In genomic region chr9:35042081-35042604, GRCh38 we compare ENCODE assay signal across 12 cellular contexts. TPM values are rescaled to one million over a fixed set of nuclear protein-coding genes. Genes with fewer than 3 reads are reported as not detected.
DNase-seq lines count a peak whose midpoint lies in the region; ATAC-seq lines count a peak whose summit lies in the region.
"Had no signal": no experiment of that assay in that cellular context is flagged by ENCODE, and none has a peak within 500 bp of the region (broad histone marks: within the 10 kb centered on the region; RNA-seq: fewer than 3 reads in every experiment).

No MANE protein-coding gene starts in this region.

- no peak overlapping the region for H3K4me3 Mint-ChIP-seq in CD4-positive, alpha-beta memory T cell
- H3K4me3 Mint-ChIP-seq: effector memory CD8-positive, alpha-beta T cell had no signal

- intact Hi-C loops in CD4-positive, alpha-beta memory T cell (cut with micrococcal nuclease) = no loop called here

- no peak for DNase-seq in CD4-positive, alpha-beta memory T cell
- DNase-seq in LHCN-M2 (ENCODE audit: low read depth) = peak; percentile 50
- DNase-seq in amniotic epithelial cell (ENCODE audit: low read depth) = peak; percentile 67
- DNase-seq in kidney tubule cell (ENCODE audit: low spot score) = peak; percentile 77
- DNase-seq in COLO668 (lab: John Stamatoyannopoulos, UW; ENCODE audit: unreplicated experiment) = no peak
- no peak for DNase-seq in DMS114 treated with DMSO at 0.1 percent for 48 hours (lab: John Stamatoyannopoulos, UW; ENCODE audit: unreplicated experiment)
- DNase-seq: effector memory CD8-positive, alpha-beta T cell; naive B cell; transverse colon had no signal

- POLR2A ChIA-PET in CD4-positive, alpha-beta memory T cell (lab: Charles Lee; ENCODE audit: partially characterized antibody) = interaction anchor here (0.7 to 1.2 kb wide), 3 partner anchors 9 to 61 kb away, joined by 3 read pairs; partner anchors contain the start of genes STOML2 and VCP

- H3K9me3 ChIP-seq in CD4-positive, alpha-beta memory T cell (ENCODE audit: control insufficient read depth in 1 of 2, low read length in 2 of 2) = no peaks in the 10 kb centered on the region
- H3K9me3 ChIP-seq: transverse colon had no signal

- no peaks in the 10 kb centered on the region for H3K27me3 ChIP-seq in CD4-positive, alpha-beta memory T cell (ENCODE audit: insufficient read depth, low read length)
- H3K27me3 ChIP-seq: transverse colon had no signal

- peaks cover 0 to 6% (median 0%) of the 10 kb centered on the region in 4 donors for H3K4me1 Mint-ChIP-seq in CD4-positive, alpha-beta memory T cell

- ATAC-seq in HG03460 (IDR thresholded peaks at IDR 0.05; ENCODE audit: unreplicated experiment) (no peak), HG03025 (IDR thresholded peaks at IDR 0.05; ENCODE audit: low FRiP score, unreplicated experiment) (no peak)
- ATAC-seq: effector memory CD8-positive, alpha-beta T cell had no signal

- peaks cover 15 to 25% of the 10 kb centered on the region in 2 donors for H3K36me3 Mint-ChIP-seq in CD4-positive, alpha-beta memory T cell

- H3K36me3 ChIP-seq in CD4-positive, alpha-beta memory T cell (ENCODE audit: insufficient read depth, low read length) = peaks cover 10% of the 10 kb centered on the region
- H3K36me3 ChIP-seq: transverse colon had no signal

- H3K27ac ChIP-seq in CD4-positive, alpha-beta memory T cell (ENCODE audit: low read depth, low read length) = no peak overlapping the region
- H3K27ac ChIP-seq: transverse colon had no signal

- CTCF ChIA-PET in CD4-positive, alpha-beta memory T cell (lab: Charles Lee; ENCODE audit: partially characterized antibody) = interaction anchor here (1.0 kb wide), 1 partner anchor 14 kb away, joined by 4 read pairs; no protein-coding TSS in a partner anchor

- peak overlapping the region in 4 of 7 donors; percentile 15 to 39 (median 28) for H3K27ac Mint-ChIP-seq in CD4-positive, alpha-beta memory T cell
- H3K27ac Mint-ChIP-seq: naive B cell had no signal

- H3K4me3 ChIP-seq in CD4-positive, alpha-beta memory T cell (ENCODE audit: low read length in 2 of 2) = no peak overlapping the region
- H3K4me3 ChIP-seq: smooth muscle cell, transverse colon had no signal

- H3K4me1 ChIP-seq in CD4-positive, alpha-beta memory T cell (ENCODE audit: insufficient read depth, low read length) = no peaks in the 10 kb centered on the region
- H3K4me1 ChIP-seq: transverse colon had no signal

- H3K27me3 Mint-ChIP-seq in CD4-positive, alpha-beta memory T cell = no peaks in the 10 kb centered on the region
- H3K27me3 Mint-ChIP-seq: effector memory CD8-positive, alpha-beta T cell; naive B cell had no signal

- H3K9me3 Mint-ChIP-seq in CD4-positive, alpha-beta memory T cell = no peaks in the 10 kb centered on the region
- H3K9me3 Mint-ChIP-seq: effector memory CD8-positive, alpha-beta T cell had no signal

RNA-seq across cellular contexts. Expression of gene VCP, which starts 30.3 kb away (rescaled TPM):
- 100 to 1,000 TPM; 156 to 157 TPM for total RNA-seq in CD4-positive, alpha-beta memory T cell
- 100 to 1,000 TPM; 195 to 206 TPM for polyA plus RNA-seq in CD4-positive, alpha-beta memory T cell
- 294 and 327 TPM in 2 replicates for total RNA-seq in LHCN-M2 (2014; rRNA removed)
- 340 TPM for polyA plus RNA-seq in LHCN-M2 (2012)

RNA-seq across cellular contexts. Expression of gene FANCG, which starts 37.6 kb away (rescaled TPM):
- 10 to 100 TPM; 24.0 to 27.9 TPM for total RNA-seq in CD4-positive, alpha-beta memory T cell
- 10 to 100 TPM in 1 of 2 donors, 1 to 10 TPM in 1; 2.9 to 12.5 TPM for polyA plus RNA-seq in CD4-positive, alpha-beta memory T cell
- 54.2 and 60.9 TPM in 2 replicates for total RNA-seq in LHCN-M2 (2014; rRNA removed)
- 34.1 TPM for polyA plus RNA-seq in LHCN-M2 (2012)

RNA-seq across cellular contexts. Expression of gene DNAJB5, which starts 52.6 kb away (rescaled TPM):
- under 1 TPM; 0.73 to 0.97 TPM for total RNA-seq in CD4-positive, alpha-beta memory T cell
- polyA plus RNA-seq in CD4-positive, alpha-beta memory T cell = 1 to 10 TPM in 1 of 2 donors, under 1 TPM in 1; 0.91 to 2.2 TPM
- 18.3 and 20.8 TPM in 2 replicates for total RNA-seq in LHCN-M2 (2014; rRNA removed)
- polyA plus RNA-seq in LHCN-M2 (2012) = 25.8 TPM

RNA-seq across cellular contexts. Expression of gene PIGO, which starts 54.2 kb away (rescaled TPM):
- 10 to 100 TPM; 23.4 to 29.7 TPM for total RNA-seq in CD4-positive, alpha-beta memory T cell
- polyA plus RNA-seq in CD4-positive, alpha-beta memory T cell = 10 to 100 TPM; 17.9 to 25.2 TPM
- 21.7 and 23.7 TPM in 2 replicates for total RNA-seq in LHCN-M2 (2014; rRNA removed)
- 15.6 TPM for polyA plus RNA-seq in LHCN-M2 (2012)

Comparison
In these comparisons a context has a peak if more than half of its experiments do, and no peak if none do; other contexts are left out.
1. DNase-seq: peak in LHCN-M2 (single experiment), amniotic epithelial cell (single experiment) and kidney tubule cell (single experiment); none in CD4-positive, alpha-beta memory T cell (0 of 5), COLO668 (single experiment) and DMS114 treated with DMSO at 0.1 percent for 48 hours (single experiment).